Comparison of ENCODE assay signal across 6 cellular contexts in the genomic region with DNA sequence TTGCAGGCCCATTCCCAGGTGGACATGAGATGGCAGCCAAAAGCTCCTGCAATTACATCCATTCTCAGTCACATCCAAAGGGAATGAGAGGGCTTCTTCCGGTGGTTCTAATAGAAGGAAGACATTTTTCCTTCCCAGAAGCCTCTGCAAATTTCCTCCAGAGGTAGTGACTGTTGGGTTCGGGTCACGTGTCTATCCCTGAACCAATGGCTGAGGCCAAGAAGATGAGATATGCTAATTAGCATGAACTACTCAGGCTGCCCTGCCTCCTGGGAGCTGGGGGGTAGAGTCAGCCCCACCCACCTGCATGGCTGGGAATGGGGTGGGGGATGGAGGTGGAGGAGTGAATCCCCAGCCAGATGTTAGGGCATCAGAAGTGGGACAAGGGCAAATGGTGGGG.
"Had no signal": no experiment of that assay in that cellular context is flagged by ENCODE, and none has a peak within 500 bp of the region (broad histone marks: within the 10 kb centered on the region; RNA-seq: fewer than 3 reads in every experiment).

No MANE protein-coding gene starts in this region.

- H3K9ac ChIP-seq: GM23248 had no signal

- H2AFZ ChIP-seq: GM23248 had no signal

- H3K4me1 ChIP-seq: HAP-1 had no signal

- H3K9me3 ChIP-seq: HAP-1 had no signal

- H3K36me3 ChIP-seq: HAP-1 had no signal

- H3K27ac ChIP-seq: GM23248 had no signal

- FAIRE-seq: HTR-8/SVneo had no signal

- DNase-seq: GM23248, GOT3, H7, IMR-90 had no signal

- H3K4me3 ChIP-seq: GM23248, HAP-1 had no signal
